Comparison of ENCODE assay signal across 25 cellular contexts in the genomic region with DNA sequence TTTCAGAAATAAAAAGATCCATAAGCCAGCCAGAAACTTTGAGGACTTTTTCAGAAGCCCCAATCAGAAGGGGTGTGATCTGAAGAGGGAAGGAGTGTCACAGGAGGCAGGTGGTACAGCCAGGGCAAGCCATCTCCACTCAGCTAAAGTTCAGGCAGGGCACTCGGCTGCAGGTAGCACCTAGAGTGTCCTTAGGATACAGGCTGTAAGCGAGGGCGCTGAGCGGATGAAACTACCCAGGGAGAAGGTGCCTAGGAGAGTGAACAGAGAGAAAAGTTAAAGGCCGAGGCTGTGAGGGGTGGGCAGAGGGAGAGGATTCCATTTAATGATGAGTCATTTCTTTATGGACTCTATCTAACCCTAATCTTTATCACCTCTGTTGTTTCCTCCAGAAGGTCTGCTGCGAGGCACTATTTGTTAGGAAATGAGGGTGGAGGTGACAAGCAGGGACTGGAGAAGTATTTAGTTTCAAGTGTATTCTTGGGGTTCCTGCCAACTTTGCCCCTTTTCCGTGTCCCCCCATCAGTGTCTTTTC. TPM values are rescaled to one million over a fixed set of nuclear protein-coding genes. Genes with fewer than 3 reads are reported as not detected.
"Had no signal": no experiment of that assay in that cellular context is flagged by ENCODE, and none has a peak within 500 bp of the region (broad histone marks: within the 10 kb centered on the region; RNA-seq: fewer than 3 reads in every experiment).

No MANE protein-coding gene starts in this region.

- H3K4me3 Mint-ChIP-seq: naive thymus-derived CD4-positive, alpha-beta T cell; natural killer cell treated with Interleukin-12 subunit alpha and Interleukin-12 subunit beta and Interleukin-15 and Interleukin-18, amount 100 ng/mL, for 72 hours; stimulated activated effector memory CD8-positive, alpha-beta T cell treated with anti-CD3 and anti-CD28 coated beads, Interleukin-12 subunit alpha, Interleukin-12 subunit beta, amount 100 ng/mL, for 72 hours; stimulated activated naive CD8-positive, alpha-beta T cell treated with anti-CD3 and anti-CD28 coated beads, Interleukin-15, amount 100 ng/mL, for 72 hours; type B pancreatic cell had no signal

- H3K27ac Mint-ChIP-seq: naive thymus-derived CD4-positive, alpha-beta T cell; natural killer cell treated with Interleukin-12 subunit alpha and Interleukin-12 subunit beta and Interleukin-15 and Interleukin-18, amount 100 ng/mL, for 72 hours; progenitor cell of endocrine pancreas; stimulated activated effector memory CD8-positive, alpha-beta T cell treated with anti-CD3 and anti-CD28 coated beads, Interleukin-12 subunit alpha, Interleukin-12 subunit beta, amount 100 ng/mL, for 72 hours; stimulated activated naive CD8-positive, alpha-beta T cell treated with anti-CD3 and anti-CD28 coated beads, Interleukin-15, amount 100 ng/mL, for 72 hours; type B pancreatic cell had no signal

- ATAC-seq: mucosa of descending colon; naive thymus-derived CD4-positive, alpha-beta T cell; natural killer cell treated with Interleukin-12 subunit alpha and Interleukin-12 subunit beta and Interleukin-15 and Interleukin-18, amount 100 ng/mL, for 72 hours; sciatic nerve; stimulated activated effector memory CD8-positive, alpha-beta T cell treated with anti-CD3 and anti-CD28 coated beads, Interleukin-12 subunit alpha, Interleukin-12 subunit beta, amount 100 ng/mL, for 72 hours; stimulated activated naive CD8-positive, alpha-beta T cell treated with anti-CD3 and anti-CD28 coated beads, Interleukin-15, amount 100 ng/mL, for 72 hours had no signal

- H3K27me3 ChIP-seq: ovary, right atrium auricular region, tibial nerve, uterus had no signal

- H3K36me3 ChIP-seq: left ventricle myocardium inferior, ovary, right atrium auricular region, tibial nerve, uterus had no signal

- H3K27ac ChIP-seq: left ventricle myocardium inferior, ovary, right atrium auricular region, skin epidermis, tibial nerve, uterus had no signal

- H3K36me3 Mint-ChIP-seq: naive thymus-derived CD4-positive, alpha-beta T cell; natural killer cell treated with Interleukin-12 subunit alpha and Interleukin-12 subunit beta and Interleukin-15 and Interleukin-18, amount 100 ng/mL, for 72 hours; stimulated activated effector memory CD8-positive, alpha-beta T cell treated with anti-CD3 and anti-CD28 coated beads, Interleukin-12 subunit alpha, Interleukin-12 subunit beta, amount 100 ng/mL, for 72 hours; type B pancreatic cell had no signal

- H3K9me3 ChIP-seq: left ventricle myocardium inferior, mucosa of descending colon, ovary, right atrium auricular region, tibial nerve, uterus had no signal

- H3K4me1 ChIP-seq: right atrium auricular region, uterus had no signal

- H3K4me1 Mint-ChIP-seq: naive thymus-derived CD4-positive, alpha-beta T cell; stimulated activated effector memory CD8-positive, alpha-beta T cell treated with anti-CD3 and anti-CD28 coated beads, Interleukin-12 subunit alpha, Interleukin-12 subunit beta, amount 100 ng/mL, for 72 hours; stimulated activated naive CD8-positive, alpha-beta T cell treated with anti-CD3 and anti-CD28 coated beads, Interleukin-15, amount 100 ng/mL, for 72 hours had no signal

- H3K9me3 Mint-ChIP-seq: naive thymus-derived CD4-positive, alpha-beta T cell; natural killer cell treated with Interleukin-12 subunit alpha and Interleukin-12 subunit beta and Interleukin-15 and Interleukin-18, amount 100 ng/mL, for 72 hours; stimulated activated effector memory CD8-positive, alpha-beta T cell treated with anti-CD3 and anti-CD28 coated beads, Interleukin-12 subunit alpha, Interleukin-12 subunit beta, amount 100 ng/mL, for 72 hours; stimulated activated naive CD8-positive, alpha-beta T cell treated with anti-CD3 and anti-CD28 coated beads, Interleukin-15, amount 100 ng/mL, for 72 hours; type B pancreatic cell had no signal

- H3K4me3 ChIP-seq: left ventricle myocardium inferior, lung, mucosa of descending colon, ovary, right atrium auricular region, skin epidermis, tibial nerve, uterus had no signal

- DNase-seq: hypothalamus; islet precursor cell; left ventricle myocardium inferior; mesendoderm; midbrain; mucosa of descending colon; naive thymus-derived CD4-positive, alpha-beta T cell; ovary; stimulated activated CD4-positive, alpha-beta T cell treated with anti-CD3 and anti-CD28 coated beads, Interleukin-12 subunit alpha, Interleukin-12 subunit beta, amount 100 ng/mL, for 4 hours; stimulated activated CD4-positive, alpha-beta T cell treated with anti-CD3 and anti-CD28 coated beads, Interleukin-15, amount 100 ng/mL, for 24 hours; stimulated activated CD4-positive, alpha-beta T cell treated with anti-CD3 and anti-CD28 coated beads, Interleukin-4, amount 100 ng/mL, for 1 hour; stimulated activated naive CD4-positive, alpha-beta T cell; stimulated activated naive CD8-positive, alpha-beta T cell treated with anti-CD3 and anti-CD28 coated beads, Interleukin-15, amount 100 ng/mL, for 72 hours; substantia nigra; uterus had no signal

RNA-seq across cellular contexts. Expression of gene ZCCHC24, which starts 29.8 kb away (rescaled TPM):
- polyA plus RNA-seq: neural cell had no signal
